8 cellular contexts compared by ENCODE assay signal in the genomic region with DNA sequence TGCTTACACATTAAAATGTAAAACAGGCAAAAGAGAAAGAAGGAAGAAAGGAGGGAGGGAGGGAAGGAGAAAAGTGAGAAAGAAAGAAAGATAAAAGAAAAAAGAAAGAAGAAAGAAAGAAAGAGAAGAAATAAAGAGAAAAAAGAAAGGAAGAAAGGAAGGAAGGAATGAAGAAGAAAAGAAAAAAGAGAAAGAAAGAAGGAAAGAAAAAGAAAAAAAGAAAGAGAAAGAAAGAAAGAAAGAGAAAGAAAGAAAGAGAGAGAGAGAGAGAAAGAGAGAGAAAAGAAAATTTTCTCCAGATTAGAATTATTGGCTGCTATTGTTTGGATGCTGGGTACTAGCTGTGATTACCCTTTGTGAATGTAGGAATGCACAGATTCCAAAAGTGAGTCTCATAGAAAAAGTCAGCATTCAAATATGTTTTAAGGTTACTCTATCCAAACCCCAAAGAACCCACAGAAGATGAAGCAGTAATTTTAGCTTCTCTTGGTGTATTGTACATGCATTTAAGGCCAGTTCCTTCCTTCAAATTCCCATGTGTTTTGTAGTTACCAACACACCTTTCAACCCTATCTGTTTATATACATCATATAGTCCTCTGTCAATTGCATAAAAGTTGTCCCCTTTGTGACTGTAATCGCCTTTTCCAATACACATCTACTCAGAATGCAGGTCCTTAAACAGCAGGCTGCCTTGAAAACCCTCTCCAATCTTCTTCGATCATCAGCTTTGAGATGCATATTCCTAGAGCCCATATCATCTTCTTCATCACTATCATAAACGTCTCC. TPM values are rescaled to one million over a fixed set of nuclear protein-coding genes. Genes with fewer than 3 reads are reported as not detected.
DNase-seq lines count a peak whose midpoint lies in the region; ATAC-seq and TF ChIP-seq lines count a peak whose summit lies in the region.

No MANE protein-coding gene starts in this region.

- no peak for TF ChIP-seq POLR2A in sigmoid colon (IDR thresholded peaks at IDR 0.05)

- H3K4me3 ChIP-seq in BLaER1, result peak overlapping the region; percentile 79
- peak overlapping the region; percentile 66 to 83 (median 75) for H3K4me3 ChIP-seq in sigmoid colon

- peaks cover 49% of the 10 kb centered on the region for H3K4me1 ChIP-seq in BLaER1
- peaks cover 0 to 30% (median 22%) of the 10 kb centered on the region in 4 donors for H3K4me1 ChIP-seq in sigmoid colon

- peak overlapping the region; percentile 95 for H3K4me2 ChIP-seq in BLaER1

- H3K4me3 Mint-ChIP-seq in T-helper 17 cell, result peak overlapping the region; percentile 99

- H3K9ac ChIP-seq in BLaER1, result peak overlapping the region; percentile 87

- H3K27ac ChIP-seq in BLaER1 (peak overlapping the region; percentile 84), sigmoid colon (peak overlapping the region; percentile 86 to 95 (median 89))

- peaks cover 5% of the 10 kb centered on the region; the same call in 1 of the 2 replicates for H4K20me1 ChIP-seq in BLaER1

- no peaks in the 10 kb centered on the region for H3K27me3 Mint-ChIP-seq in T-helper 17 cell

- H3K36me3 ChIP-seq in BLaER1, result 0 out of 2 replicates have a peak, but pooled peaks cover 8% of the 10 kb centered on the region
- H3K36me3 ChIP-seq in sigmoid colon, result no peaks in the 10 kb centered on the region

- no peak for DNase-seq in T-helper 17 cell
- DNase-seq in foreskin melanocyte, result peak; percentile 32
- DNase-seq in sigmoid colon, result no peak
- DNase-seq in cerebellum (ENCODE audit: low spot score), result no peak

- H3K9me3 ChIP-seq in BLaER1, result no peaks in the 10 kb centered on the region
- H3K9me3 ChIP-seq in T-helper 17 cell (ENCODE audit: control insufficient read depth, low read length, poor library complexity, severe bottlenecking), result no peaks in the 10 kb centered on the region
- no peaks in the 10 kb centered on the region for H3K9me3 ChIP-seq in sigmoid colon

- intact Hi-C loops in sigmoid colon (cut with DNase I), result loop anchor here (2.0 to 10.0 kb wide), 4 partner anchors 35 to 565 kb away; a partner anchor contains a TSS

- no peaks in the 10 kb centered on the region for H3K36me3 Mint-ChIP-seq in T-helper 17 cell (ENCODE audit: low read depth)

- H3K4me1 Mint-ChIP-seq in T-helper 17 cell, result peaks cover 42% of the 10 kb centered on the region

- WGBS in sigmoid colon, 2 donors, result 1% methylated on average over 3 of the region's 3 CpGs

- ATAC-seq in GM21786 (IDR thresholded peaks at IDR 0.05; ENCODE audit: unreplicated experiment) (peak; percentile 0), T-helper 17 cell (peak; percentile 1), HG03457 (IDR thresholded peaks at IDR 0.05; ENCODE audit: unreplicated experiment) (no peak)
- no peak for ATAC-seq in activated CD4-positive, CD25-positive, alpha-beta regulatory T cell treated with anti-CD3 and anti-CD28 coated beads, Interleukin-2, amount 50 U/mL, for 24 hours

- TF ChIP-seq CTCF in sigmoid colon (IDR thresholded peaks at IDR 0.05), result no peak

- no peaks in the 10 kb centered on the region for H3K27me3 ChIP-seq in BLaER1
- no peaks in the 10 kb centered on the region for H3K27me3 ChIP-seq in sigmoid colon

- H3K27ac Mint-ChIP-seq in T-helper 17 cell, result peak overlapping the region; percentile 98

- TF ChIP-seq EP300 in sigmoid colon (IDR thresholded peaks at IDR 0.05), result no peak

RNA-seq across cellular contexts. Expression of a gene that starts 0.8 kb away (rescaled TPM):
- total RNA-seq in T-helper 17 cell (10 to 100 TPM; 60.5 to 63.6 TPM), sigmoid colon (10 to 100 TPM; 26.0 to 33.4 (median 29.0) TPM), cerebellum (24.4 TPM)
- 10 to 100 TPM in 1 of 3 donors, 1 to 10 TPM in 2; 6.6 to 22.1 (median 9.0) TPM for polyA plus RNA-seq in sigmoid colon

RNA-seq across cellular contexts. Expression of a gene that starts 30.1 kb away (rescaled TPM):
- total RNA-seq in T-helper 17 cell, result 1 to 10 TPM; 1.1 to 1.4 TPM
- 1 to 10 TPM; 3.5 to 7.8 (median 4.1) TPM for total RNA-seq in sigmoid colon
- polyA plus RNA-seq in sigmoid colon, result 10 to 100 TPM; 21.0 to 29.0 (median 24.7) TPM
- total RNA-seq in cerebellum, result 38.7 TPM

RNA-seq across cellular contexts. Expression of a gene that starts 34.8 kb away (rescaled TPM):
- total RNA-seq in T-helper 17 cell (1 to 10 TPM; 1.4 to 2.0 TPM), sigmoid colon (under 1 TPM in 2 of 4 donors, not detected in 2; 0.27 to 0.36 TPM), cerebellum (15.0 TPM)
- 1 to 10 TPM; 1.8 to 6.8 (median 2.1) TPM for polyA plus RNA-seq in sigmoid colon

RNA-seq across cellular contexts. Expression of a gene that starts 55.8 kb away (rescaled TPM):
- total RNA-seq in T-helper 17 cell (not detected), sigmoid colon (not detected), cerebellum (not detected)
- polyA plus RNA-seq in sigmoid colon, result not detected

Comparison
In these comparisons a context has a peak if more than half of its experiments do, and no peak if none do; other contexts are left out.
1. ATAC-seq: peak in GM21786 (single experiment) and T-helper 17 cell (single experiment); none in activated CD4-positive, CD25-positive, alpha-beta regulatory T cell treated with anti-CD3 and anti-CD28 coated beads, Interleukin-2, amount 50 U/mL, for 24 hours (0 of 2) and HG03457 (single experiment).